Comparison of ENCODE assay signal across 22 cellular contexts in genomic region chr2:173217106-173217840, GRCh38.
DNase-seq lines count a peak whose midpoint lies in the region; ATAC-seq and TF ChIP-seq lines count a peak whose summit lies in the region.
"Had no signal": no experiment of that assay in that cellular context is flagged by ENCODE, and none has a peak within 500 bp of the region (broad histone marks: within the 10 kb centered on the region; RNA-seq: fewer than 3 reads in every experiment).

No MANE protein-coding gene starts in this region.

- intact Hi-C loops in CD4-positive, alpha-beta T cell (cut with DNase I, micrococcal nuclease) = no loop called here
- intact Hi-C loops in activated CD8-positive, alpha-beta T cell treated with anti-CD3 and anti-CD28 coated beads for 36 hours (cut with micrococcal nuclease) = no loop called here

- peaks cover 21% of the 10 kb centered on the region for H3K4me1 ChIP-seq in GM23338 (ENCODE audit: insufficient read depth)
- peaks cover 33% of the 10 kb centered on the region for H3K4me1 ChIP-seq in neural progenitor cell
- H3K4me1 ChIP-seq: SJCRH30 had no signal

- POLR2A ChIA-PET in CD4-positive, alpha-beta T cell (lab: Charles Lee) = no interaction called here
- POLR2A ChIA-PET in activated CD8-positive, alpha-beta T cell treated with anti-CD3 and anti-CD28 coated beads for 36 hours (lab: Charles Lee) = no interaction called here

- H2AFZ ChIP-seq in GM23338 (no peak overlapping the region), neural progenitor cell (replicated peaks) (no peak overlapping the region)

- H3K4me3 ChIP-seq in GM23338 (no peak overlapping the region), epithelial cell of proximal tubule (ENCODE audit: low read depth, low read length) (no peak overlapping the region), neural progenitor cell (no peak overlapping the region)
- H3K4me3 ChIP-seq: MG63, SJCRH30, tibial artery had no signal

- no peaks in the 10 kb centered on the region for H4K20me1 ChIP-seq in GM23338 (replicated peaks; ENCODE audit: insufficient read depth)
- no peaks in the 10 kb centered on the region for H4K20me1 ChIP-seq in neural progenitor cell (ENCODE audit: low read depth)

- H3K9me3 Mint-ChIP-seq in GM23338 (no peaks in the 10 kb centered on the region), neural progenitor cell (no peaks in the 10 kb centered on the region)
- H3K9me3 Mint-ChIP-seq in CD4-positive, alpha-beta T cell = no peaks in the 10 kb centered on the region
- H3K9me3 Mint-ChIP-seq in activated T-cell treated with anti-CD3 and anti-CD28 coated beads, Interleukin-2, amount 50 U/mL, for 72 hours = no peaks in the 10 kb centered on the region
- no peaks in the 10 kb centered on the region for H3K9me3 Mint-ChIP-seq in activated CD8-positive, alpha-beta T cell treated with anti-CD3 and anti-CD28 coated beads for 36 hours
- H3K9me3 Mint-ChIP-seq: activated naive CD4-positive, alpha-beta T cell treated with anti-CD3 and anti-CD28 coated beads for 36 hours; CD4-positive, CD25-positive, alpha-beta regulatory T cell; endodermal cell; IgD-negative memory B cell; memory B cell; T-helper 1 cell treated with Interleukin-12 subunit alpha and Interleukin-12 subunit beta and Interleukin-4 antibody, amounts not matched to agents 30 μg/mL and 1 μg/mL, for 36 hours had no signal

- H3K27me3 Mint-ChIP-seq in GM23338 (ENCODE audit: insufficient read depth, low read depth, poor library complexity) (peaks cover 2% of the 10 kb centered on the region), neural progenitor cell (ENCODE audit: insufficient read depth, low read depth) (peaks cover 6% of the 10 kb centered on the region)
- H3K27me3 Mint-ChIP-seq in CD4-positive, alpha-beta T cell = no peaks in the 10 kb centered on the region
- H3K27me3 Mint-ChIP-seq in activated T-cell treated with anti-CD3 and anti-CD28 coated beads, Interleukin-2, amount 50 U/mL, for 72 hours (ENCODE audit: low read depth) = no peaks in the 10 kb centered on the region
- no peaks in the 10 kb centered on the region for H3K27me3 Mint-ChIP-seq in activated CD8-positive, alpha-beta T cell treated with anti-CD3 and anti-CD28 coated beads for 36 hours
- H3K27me3 Mint-ChIP-seq: IgD-negative memory B cell, memory B cell had no signal

- H3K4me1 Mint-ChIP-seq in GM23338 (peaks cover 23% of the 10 kb centered on the region), neural progenitor cell (peaks cover 38% of the 10 kb centered on the region)
- peaks cover 5% of the 10 kb centered on the region for H3K4me1 Mint-ChIP-seq in CD4-positive, alpha-beta T cell (ENCODE audit: low read depth)
- H3K4me1 Mint-ChIP-seq in activated T-cell treated with anti-CD3 and anti-CD28 coated beads, Interleukin-2, amount 50 U/mL, for 72 hours (ENCODE audit: low read depth) = peaks cover 6% of the 10 kb centered on the region
- H3K4me1 Mint-ChIP-seq in activated CD8-positive, alpha-beta T cell treated with anti-CD3 and anti-CD28 coated beads for 36 hours (ENCODE audit: low read depth) = peaks cover 5% of the 10 kb centered on the region
- H3K4me1 Mint-ChIP-seq: memory B cell had no signal

- H3K4me2 ChIP-seq in GM23338 = no peak overlapping the region
- no peak overlapping the region for H3K4me2 ChIP-seq in neural progenitor cell

- H3K36me3 ChIP-seq in GM23338 (ENCODE audit: insufficient read depth) = no peaks in the 10 kb centered on the region
- no peaks in the 10 kb centered on the region for H3K36me3 ChIP-seq in neural progenitor cell
- H3K36me3 ChIP-seq: tibial artery had no signal

- H3K9me3 ChIP-seq in neural progenitor cell (ENCODE audit: low read depth) = no peaks in the 10 kb centered on the region
- H3K9me3 ChIP-seq in CD4-positive, alpha-beta T cell (ENCODE audit: control insufficient read depth, low read length) = no peaks in the 10 kb centered on the region
- H3K9me3 ChIP-seq: MG63, SJCRH30, tibial artery had no signal

- H3K36me3 Mint-ChIP-seq in GM23338 (ENCODE audit: low read depth) = no peaks in the 10 kb centered on the region
- H3K36me3 Mint-ChIP-seq in neural progenitor cell = peaks cover 4% of the 10 kb centered on the region
- no peaks in the 10 kb centered on the region for H3K36me3 Mint-ChIP-seq in CD4-positive, alpha-beta T cell (ENCODE audit: low read depth)
- H3K36me3 Mint-ChIP-seq in activated T-cell treated with anti-CD3 and anti-CD28 coated beads, Interleukin-2, amount 50 U/mL, for 72 hours (ENCODE audit: insufficient read depth in 2 of 2) = no peaks in the 10 kb centered on the region
- no peaks in the 10 kb centered on the region for H3K36me3 Mint-ChIP-seq in activated CD8-positive, alpha-beta T cell treated with anti-CD3 and anti-CD28 coated beads for 36 hours (ENCODE audit: low read depth)
- H3K36me3 Mint-ChIP-seq: CD4-positive, CD25-positive, alpha-beta regulatory T cell; IgD-negative memory B cell had no signal

- no peak overlapping the region for H3K4me3 Mint-ChIP-seq in GM23338
- no peak overlapping the region for H3K4me3 Mint-ChIP-seq in neural progenitor cell
- H3K4me3 Mint-ChIP-seq in CD4-positive, alpha-beta T cell = no peak overlapping the region
- H3K4me3 Mint-ChIP-seq in activated T-cell treated with anti-CD3 and anti-CD28 coated beads, Interleukin-2, amount 50 U/mL, for 72 hours = no peak overlapping the region
- no peak overlapping the region for H3K4me3 Mint-ChIP-seq in activated CD8-positive, alpha-beta T cell treated with anti-CD3 and anti-CD28 coated beads for 36 hours
- H3K4me3 Mint-ChIP-seq: activated naive CD4-positive, alpha-beta T cell treated with anti-CD3 and anti-CD28 coated beads for 36 hours; CD4-positive, CD25-positive, alpha-beta regulatory T cell; endodermal cell; IgD-negative memory B cell; memory B cell; naive thymus-derived CD4-positive, alpha-beta T cell; T-helper 1 cell treated with Interleukin-12 subunit alpha and Interleukin-12 subunit beta and Interleukin-4 antibody, amounts not matched to agents 30 μg/mL and 1 μg/mL, for 36 hours had no signal

- H3K79me2 ChIP-seq in GM23338 (replicated peaks; ENCODE audit: insufficient read depth) (no peaks in the 10 kb centered on the region), neural progenitor cell (ENCODE audit: low read depth) (no peaks in the 10 kb centered on the region)

- no peaks in the 10 kb centered on the region for H3K9me2 ChIP-seq in GM23338 (ENCODE audit: insufficient read depth)

- TF ChIP-seq CTCF in GM23338 (conservative IDR thresholded peaks at IDR 0.05; ENCODE audit: low read depth in 2 of 2) (no peak), epithelial cell of proximal tubule (conservative IDR thresholded peaks at IDR 0.05; ENCODE audit: low read depth, low read length) (no peak), neural progenitor cell (IDR thresholded peaks at IDR 0.05) (no peak)
- TF ChIP-seq CTCF in CD4-positive, alpha-beta T cell (IDR thresholded peaks at IDR 0.05) = no peak
- TF ChIP-seq CTCF in activated CD8-positive, alpha-beta T cell treated with anti-CD3 and anti-CD28 coated beads for 36 hours (IDR thresholded peaks at IDR 0.05) = no peak

- CTCF ChIA-PET in CD4-positive, alpha-beta T cell (lab: Charles Lee) = no interaction called here
- CTCF ChIA-PET in activated CD8-positive, alpha-beta T cell treated with anti-CD3 and anti-CD28 coated beads for 36 hours (lab: Charles Lee) = interaction anchor here (1.1 to 7.2 kb wide), 4 partner anchors 8 to 189 kb away, joined by 3 to 78 read pairs (median 17); no protein-coding TSS in a partner anchor

- H3F3A ChIP-seq in GM23338 (replicated peaks; ENCODE audit: low read depth) = no peaks in the 10 kb centered on the region
- peaks cover 13% of the 10 kb centered on the region for H3F3A ChIP-seq in neural progenitor cell (ENCODE audit: low read depth)

- H3K27ac Mint-ChIP-seq in GM23338 (no peak overlapping the region), neural progenitor cell (peak overlapping the region; percentile 36)
- H3K27ac Mint-ChIP-seq in CD4-positive, alpha-beta T cell = no peak overlapping the region
- no peak overlapping the region for H3K27ac Mint-ChIP-seq in activated T-cell treated with anti-CD3 and anti-CD28 coated beads, Interleukin-2, amount 50 U/mL, for 72 hours
- H3K27ac Mint-ChIP-seq in activated CD8-positive, alpha-beta T cell treated with anti-CD3 and anti-CD28 coated beads for 36 hours = no peak overlapping the region
- H3K27ac Mint-ChIP-seq: activated naive CD4-positive, alpha-beta T cell treated with anti-CD3 and anti-CD28 coated beads for 36 hours; CD4-positive, CD25-positive, alpha-beta regulatory T cell; IgD-negative memory B cell; memory B cell; T-helper 1 cell treated with Interleukin-12 subunit alpha and Interleukin-12 subunit beta and Interleukin-4 antibody, amounts not matched to agents 30 μg/mL and 1 μg/mL, for 36 hours had no signal

- DNase-seq in GM23338 (ENCODE audit: low spot score) (peak; percentile 27), NCI-H82 (lab: John Stamatoyannopoulos, UW) (peak; percentile 92), epithelial cell of proximal tubule (ENCODE audit: low read depth) (peak; percentile 18), neural progenitor cell (ENCODE audit: low spot score) (no peak)
- DNase-seq in CD4-positive, alpha-beta T cell = no peak
- no peak for DNase-seq in activated T-cell treated with anti-CD3 and anti-CD28 coated beads, Interleukin-2, amount 50 U/mL, for 72 hours
- no peak for DNase-seq in activated CD8-positive, alpha-beta T cell treated with anti-CD3 and anti-CD28 coated beads for 36 hours
- no peak for DNase-seq in stimulated activated naive CD4-positive, alpha-beta T cell (lab: John Stamatoyannopoulos, UW)
- DNase-seq: activated CD4-positive, alpha-beta T cell treated with anti-CD3 and anti-CD28 coated beads, Interleukin-2, amount 50 U/mL, for 4 hours; activated naive CD4-positive, alpha-beta T cell treated with anti-CD3 and anti-CD28 coated beads for 36 hours; activated T-cell treated with anti-CD3 and anti-CD28 coated beads, Interleukin-2, amount 50 U/mL, for 1 hour; CD4-positive, CD25-positive, alpha-beta regulatory T cell; endodermal cell; hippocampal formation; kidney; MG63; naive thymus-derived CD4-positive, alpha-beta T cell; SJCRH30; tibial artery had no signal

- H3K27ac ChIP-seq in GM23338 (ENCODE audit: low read depth) (no peak overlapping the region), neural progenitor cell (no peak overlapping the region)
- H3K27ac ChIP-seq in CD4-positive, alpha-beta T cell (ENCODE audit: low read depth, low read length) = no peak overlapping the region
- H3K27ac ChIP-seq: SJCRH30 had no signal

- no peaks in the 10 kb centered on the region for H3K27me3 ChIP-seq in GM23338 (ENCODE audit: insufficient read depth)
- no peaks in the 10 kb centered on the region for H3K27me3 ChIP-seq in neural progenitor cell
- no peaks in the 10 kb centered on the region for H3K27me3 ChIP-seq in CD4-positive, alpha-beta T cell (ENCODE audit: control insufficient read depth, insufficient read depth, low read length)
- H3K27me3 ChIP-seq: MG63, SJCRH30, tibial artery had no signal

- ATAC-seq in GM23338 = peak; percentile 63
- no peak for ATAC-seq in CD4-positive, alpha-beta T cell (ENCODE audit: poor library complexity)
- ATAC-seq in activated T-cell treated with anti-CD3 and anti-CD28 coated beads, Interleukin-2, amount 50 U/mL, for 72 hours (replicated peaks in 1 of 2) = no peak
- no peak for ATAC-seq in activated CD8-positive, alpha-beta T cell treated with anti-CD3 and anti-CD28 coated beads for 36 hours
- ATAC-seq: naive thymus-derived CD4-positive, alpha-beta T cell had no signal

- no peak overlapping the region for H3K9ac ChIP-seq in neural progenitor cell

TF ChIP-seq in GM23338, 12 proteins besides CTCF, POLR2A, EP300 and RAD21 (continues in another document):
- TF ChIP-seq EZH2 (IDR thresholded peaks at IDR 0.05; ENCODE audit: low read depth, unreplicated experiment) = no peak

Comparison
In these comparisons a context has a peak if more than half of its experiments do, and no peak if none do; other contexts are left out.
1. DNase-seq: peak in GM23338 (single experiment), NCI-H82 (single experiment) and epithelial cell of proximal tubule (single experiment); none in neural progenitor cell (single experiment), CD4-positive, alpha-beta T cell (0 of 10), activated T-cell treated with anti-CD3 and anti-CD28 coated beads, Interleukin-2, amount 50 U/mL, for 72 hours (0 of 2), activated CD8-positive, alpha-beta T cell treated with anti-CD3 and anti-CD28 coated beads for 36 hours (single experiment) and stimulated activated naive CD4-positive, alpha-beta T cell (0 of 6).